In genomic region chr19:12946092-12946845, GRCh38 we compare ENCODE assay signal across 8 cellular contexts. TPM values are rescaled to one million over a fixed set of nuclear protein-coding genes. Genes with fewer than 3 reads are reported as not detected.
DNase-seq lines count a peak whose midpoint lies in the region; ATAC-seq, FAIRE-seq and TF ChIP-seq lines count a peak whose summit lies in the region.

No MANE protein-coding gene starts in this region.

- CTCF ChIA-PET in activated CD8-positive, alpha-beta T cell treated with anti-CD3 and anti-CD28 coated beads, Interleukin-2, amount 10 ng/mL, durations not matched to agents 7 days and 5 days (lab: Charles Lee), result interaction anchor here (0.6 to 2.1 kb wide), 7 partner anchors 8 to 61 kb away, joined by 3 to 17 read pairs (median 5); partner anchors contain the start of gene CALR

- H3K9ac ChIP-seq in mucosa of rectum (ENCODE audit: low read depth in 1 of 2, low read length in 2 of 2), result peak overlapping the region; percentile 76

- POLR2A ChIA-PET in activated CD8-positive, alpha-beta T cell treated with anti-CD3 and anti-CD28 coated beads, Interleukin-2, amount 10 ng/mL, durations not matched to agents 7 days and 5 days (lab: Charles Lee), result interaction anchor here (0.7 to 1.3 kb wide), 6 partner anchors 8 to 154 kb away, joined by 3 to 7 read pairs (median 4); partner anchors contain the start of genes CALR, GADD45GIP1 and JUNB

- no peaks in the 10 kb centered on the region for H3K9me3 ChIP-seq in mucosa of rectum (ENCODE audit: control insufficient read depth in 2 of 2, low read length in 2 of 2)

- H3K36me3 Mint-ChIP-seq in activated CD8-positive, alpha-beta T cell treated with anti-CD3 and anti-CD28 coated beads, Interleukin-2, amount 10 ng/mL, durations not matched to agents 7 days and 5 days (ENCODE audit: low read depth), result peaks cover 89% of the 10 kb centered on the region

- no peaks in the 10 kb centered on the region for H3K27me3 Mint-ChIP-seq in activated CD8-positive, alpha-beta T cell treated with anti-CD3 and anti-CD28 coated beads, Interleukin-2, amount 10 ng/mL, durations not matched to agents 7 days and 5 days (ENCODE audit: low read depth)

- H3K4me1 ChIP-seq in mucosa of rectum (ENCODE audit: control insufficient read depth in 2 of 2, insufficient read depth in 2 of 2, low read length in 2 of 2), result peaks cover 7 to 15% of the 10 kb centered on the region in 2 donors

- peak; percentile 29 for ATAC-seq in HG02938 (IDR thresholded peaks at IDR 0.05; ENCODE audit: unreplicated experiment)
- peak; percentile 70 for ATAC-seq in activated CD8-positive, alpha-beta T cell treated with anti-CD3 and anti-CD28 coated beads, Interleukin-2, amount 10 ng/mL, durations not matched to agents 7 days and 5 days

- peak; percentile 69 for FAIRE-seq in GM12892 (lab: Jason Lieb, UNC)

- peak overlapping the region; percentile 77 to 94 for H3K4me3 ChIP-seq in mucosa of rectum (ENCODE audit: low read length in 2 of 2)

- peaks cover 72% of the 10 kb centered on the region for H3K4me1 Mint-ChIP-seq in activated CD8-positive, alpha-beta T cell treated with anti-CD3 and anti-CD28 coated beads, Interleukin-2, amount 10 ng/mL, durations not matched to agents 7 days and 5 days (ENCODE audit: low read depth)

- peak; percentile 63 for DNase-seq in A172 (ENCODE audit: low spot score)
- peak; percentile 54 for DNase-seq in GM12892 (ENCODE audit: insufficient read length)
- peak; percentile 73 for DNase-seq in NCI-H2227 (lab: John Stamatoyannopoulos, UW; ENCODE audit: unreplicated experiment)
- DNase-seq in activated CD8-positive, alpha-beta T cell treated with anti-CD3 and anti-CD28 coated beads, Interleukin-2, amount 10 ng/mL, durations not matched to agents 7 days and 5 days, result peak; percentile 69
- DNase-seq in epidermal melanocyte (ENCODE audit: insufficient read length, low spot score), result peak; percentile 32
- peak in 23 of 49 donors; percentile 16 to 83 (median 46) for DNase-seq in substantia nigra (lab: John Stamatoyannopoulos, UW)

- H3K27me3 ChIP-seq in mucosa of rectum (ENCODE audit: control insufficient read depth in 2 of 2, insufficient read depth in 2 of 2, low read length in 2 of 2), result no peaks in the 10 kb centered on the region

- peak overlapping the region; percentile 91 for H3K4me3 Mint-ChIP-seq in activated CD8-positive, alpha-beta T cell treated with anti-CD3 and anti-CD28 coated beads, Interleukin-2, amount 10 ng/mL, durations not matched to agents 7 days and 5 days

- peak overlapping the region; percentile 92 for H3K27ac Mint-ChIP-seq in activated CD8-positive, alpha-beta T cell treated with anti-CD3 and anti-CD28 coated beads, Interleukin-2, amount 10 ng/mL, durations not matched to agents 7 days and 5 days

- no peaks in the 10 kb centered on the region for H3K9me3 Mint-ChIP-seq in activated CD8-positive, alpha-beta T cell treated with anti-CD3 and anti-CD28 coated beads, Interleukin-2, amount 10 ng/mL, durations not matched to agents 7 days and 5 days (ENCODE audit: insufficient read depth)

- H3K36me3 ChIP-seq in mucosa of rectum (ENCODE audit: control insufficient read depth in 2 of 2, insufficient read depth in 2 of 2, low read length in 2 of 2), result peaks cover 50 to 62% of the 10 kb centered on the region in 2 donors

- peak overlapping the region; percentile 87 to 89 for H3K27ac ChIP-seq in mucosa of rectum (ENCODE audit: low read depth in 2 of 2, low read length in 2 of 2)
- H3K27ac ChIP-seq in substantia nigra (ENCODE audit: low read depth, low read length, poor library complexity, severe bottlenecking), result peak overlapping the region; percentile 76

- TF ChIP-seq POLR2A in GM12892 (IDR thresholded peaks at IDR 0.05; ENCODE audit: low read depth, low read length), result no peak

RNA-seq across cellular contexts. Expression of gene RAD23A, which starts 0.6 kb away (rescaled TPM):
- total RNA-seq in A172 (2014; rRNA removed; shearing (Covaris generic)), result 180 and 185 TPM in 2 replicates
- polyA plus RNA-seq in GM12892 (2012; ENCODE audit: missing spikeins), result 80.1 TPM
- 100 to 1,000 TPM; 138 to 140 TPM for total RNA-seq in activated CD8-positive, alpha-beta T cell treated with anti-CD3 and anti-CD28 coated beads, Interleukin-2, amount 10 ng/mL, durations not matched to agents 7 days and 5 days

RNA-seq across cellular contexts. Expression of gene CALR, which starts 7.9 kb away (rescaled TPM):
- total RNA-seq in A172 (2014; rRNA removed; shearing (Covaris generic)), result 1,790 and 1,863 TPM in 2 replicates
- polyA plus RNA-seq in GM12892 (2012; ENCODE audit: missing spikeins), result 511 TPM
- total RNA-seq in activated CD8-positive, alpha-beta T cell treated with anti-CD3 and anti-CD28 coated beads, Interleukin-2, amount 10 ng/mL, durations not matched to agents 7 days and 5 days, result 100 to 1,000 TPM; 875 to 886 TPM

RNA-seq across cellular contexts. Expression of gene GADD45GIP1, which starts 10.8 kb away (rescaled TPM):
- total RNA-seq in A172 (2014; rRNA removed; shearing (Covaris generic)), result 64.2 and 82.8 TPM in 2 replicates
- polyA plus RNA-seq in GM12892 (2012; ENCODE audit: missing spikeins), result 30.6 TPM
- total RNA-seq in activated CD8-positive, alpha-beta T cell treated with anti-CD3 and anti-CD28 coated beads, Interleukin-2, amount 10 ng/mL, durations not matched to agents 7 days and 5 days, result 10 to 100 TPM; 23.4 to 25.4 TPM

RNA-seq across cellular contexts. Expression of gene FARSA, which starts 12.8 kb away (rescaled TPM):
- total RNA-seq in A172 (2014; rRNA removed; shearing (Covaris generic)), result 98.2 and 99.1 TPM in 2 replicates
- polyA plus RNA-seq in GM12892 (2012; ENCODE audit: missing spikeins), result 48.8 TPM
- total RNA-seq in activated CD8-positive, alpha-beta T cell treated with anti-CD3 and anti-CD28 coated beads, Interleukin-2, amount 10 ng/mL, durations not matched to agents 7 days and 5 days, result 100 to 1,000 TPM in 1 of 2 experiments, 10 to 100 TPM in 1; 98.8 to 106 TPM

RNA-seq across cellular contexts. Expression of gene DAND5, which starts 23.1 kb away (rescaled TPM):
- total RNA-seq in A172 (2014; rRNA removed; shearing (Covaris generic)), result 0.10 and 0.36 TPM in 2 replicates
- polyA plus RNA-seq in GM12892 (2012; ENCODE audit: missing spikeins), result 0.32 TPM
- total RNA-seq in activated CD8-positive, alpha-beta T cell treated with anti-CD3 and anti-CD28 coated beads, Interleukin-2, amount 10 ng/mL, durations not matched to agents 7 days and 5 days, result under 1 TPM; 0.21 to 0.34 TPM
